ENCODE assay signal across 10 cellular contexts in genomic region chr1:221961532-221962292, GRCh38.
DNase-seq lines count a peak whose midpoint lies in the region; ATAC-seq lines count a peak whose summit lies in the region.
"Had no signal": no experiment of that assay in that cellular context is flagged by ENCODE, and none has a peak within 500 bp of the region (broad histone marks: within the 10 kb centered on the region; RNA-seq: fewer than 3 reads in every experiment).

No MANE protein-coding gene starts in this region.

- peak; percentile 79 for DNase-seq in Daoy (ENCODE audit: low read depth)
- DNase-seq in activated CD4-positive, alpha-beta memory T cell treated with anti-CD3 and anti-CD28 coated beads, Interleukin-2, amount 10 ng/mL, durations not matched to agents 7 days and 5 days: peak; percentile 68
- DNase-seq in inferior parietal cortex (ENCODE audit: extremely low spot score): peak; percentile 23
- peak; percentile 43 for DNase-seq in stromal cell of bone marrow (ENCODE audit: low read depth)
- DNase-seq in HuH-7.5 (ENCODE audit: low spot score): no peak
- DNase-seq in Right ventricle myocardium superior: no peak

- POLR2A ChIA-PET in activated CD4-positive, alpha-beta memory T cell treated with anti-CD3 and anti-CD28 coated beads, Interleukin-2, amount 10 ng/mL, durations not matched to agents 7 days and 5 days (lab: Charles Lee): interaction anchor here (0.8 to 1.7 kb wide), 4 partner anchors 25 to 220 kb away, joined by 3 to 5 read pairs (median 4); partner anchors contain the start of gene DUSP10

- 78% methylated on average over 4 of the region's 5 CpGs for WGBS in HUES64

- intact Hi-C loops in Right ventricle myocardium superior (cut with DNase I): no loop called here

- no peaks in the 10 kb centered on the region for H3K9me3 ChIP-seq in HUES64 (ENCODE audit: insufficient read depth, low read depth, low read length)

- H3K4me3 Mint-ChIP-seq in activated CD4-positive, alpha-beta memory T cell treated with anti-CD3 and anti-CD28 coated beads, Interleukin-2, amount 10 ng/mL, durations not matched to agents 7 days and 5 days: no peak overlapping the region
- H3K4me3 Mint-ChIP-seq: memory B cell had no signal

- H3K27me3 Mint-ChIP-seq in activated CD4-positive, alpha-beta memory T cell treated with anti-CD3 and anti-CD28 coated beads, Interleukin-2, amount 10 ng/mL, durations not matched to agents 7 days and 5 days: no peaks in the 10 kb centered on the region
- H3K27me3 Mint-ChIP-seq: IgD-negative memory B cell, memory B cell had no signal

- peaks cover 13% of the 10 kb centered on the region for H3K4me1 ChIP-seq in HUES64 (ENCODE audit: insufficient read depth, low read length)

- H3K4me3 ChIP-seq in HUES64 (ENCODE audit: low read length): no peak overlapping the region

- CTCF ChIA-PET in activated CD4-positive, alpha-beta memory T cell treated with anti-CD3 and anti-CD28 coated beads, Interleukin-2, amount 10 ng/mL, durations not matched to agents 7 days and 5 days (lab: Charles Lee): no interaction called here

- no peaks in the 10 kb centered on the region for H3K27me3 ChIP-seq in HUES64 (ENCODE audit: insufficient read depth, low read length)

- no peak overlapping the region for H3K9ac ChIP-seq in HUES64 (ENCODE audit: low read depth, low read length)

- ATAC-seq in GM21619 (IDR thresholded peaks at IDR 0.05; ENCODE audit: unreplicated experiment): peak; percentile 89
- no peak for ATAC-seq in Right ventricle myocardium superior (ENCODE audit: poor library complexity)

- H3K27ac ChIP-seq in HUES64 (ENCODE audit: low read depth, low read length): 0 out of 2 replicates have a peak overlapping the region, but pooled peaks have one; percentile 24

- H3K4me1 Mint-ChIP-seq in activated CD4-positive, alpha-beta memory T cell treated with anti-CD3 and anti-CD28 coated beads, Interleukin-2, amount 10 ng/mL, durations not matched to agents 7 days and 5 days: peaks cover 17% of the 10 kb centered on the region
- H3K4me1 Mint-ChIP-seq: IgD-negative memory B cell had no signal

- no peaks in the 10 kb centered on the region for H3K36me3 ChIP-seq in HUES64 (ENCODE audit: insufficient read depth, low read length)

- peaks cover 5% of the 10 kb centered on the region for H3K9me3 Mint-ChIP-seq in activated CD4-positive, alpha-beta memory T cell treated with anti-CD3 and anti-CD28 coated beads, Interleukin-2, amount 10 ng/mL, durations not matched to agents 7 days and 5 days
- H3K9me3 Mint-ChIP-seq: IgD-negative memory B cell had no signal

- no peak overlapping the region for H3K27ac Mint-ChIP-seq in activated CD4-positive, alpha-beta memory T cell treated with anti-CD3 and anti-CD28 coated beads, Interleukin-2, amount 10 ng/mL, durations not matched to agents 7 days and 5 days
- H3K27ac Mint-ChIP-seq: IgD-negative memory B cell, memory B cell had no signal

- H3K36me3 Mint-ChIP-seq in activated CD4-positive, alpha-beta memory T cell treated with anti-CD3 and anti-CD28 coated beads, Interleukin-2, amount 10 ng/mL, durations not matched to agents 7 days and 5 days (ENCODE audit: low read depth): no peaks in the 10 kb centered on the region
- H3K36me3 Mint-ChIP-seq: IgD-negative memory B cell, memory B cell had no signal

Comparison
In these comparisons a context has a peak if more than half of its experiments do, and no peak if none do; other contexts are left out.
1. DNase-seq: peak in Daoy (single experiment), activated CD4-positive, alpha-beta memory T cell treated with anti-CD3 and anti-CD28 coated beads, Interleukin-2, amount 10 ng/mL, durations not matched to agents 7 days and 5 days (single experiment), inferior parietal cortex (single experiment) and stromal cell of bone marrow (single experiment); none in HuH-7.5 (single experiment) and Right ventricle myocardium superior (single experiment).